In the genomic region with DNA sequence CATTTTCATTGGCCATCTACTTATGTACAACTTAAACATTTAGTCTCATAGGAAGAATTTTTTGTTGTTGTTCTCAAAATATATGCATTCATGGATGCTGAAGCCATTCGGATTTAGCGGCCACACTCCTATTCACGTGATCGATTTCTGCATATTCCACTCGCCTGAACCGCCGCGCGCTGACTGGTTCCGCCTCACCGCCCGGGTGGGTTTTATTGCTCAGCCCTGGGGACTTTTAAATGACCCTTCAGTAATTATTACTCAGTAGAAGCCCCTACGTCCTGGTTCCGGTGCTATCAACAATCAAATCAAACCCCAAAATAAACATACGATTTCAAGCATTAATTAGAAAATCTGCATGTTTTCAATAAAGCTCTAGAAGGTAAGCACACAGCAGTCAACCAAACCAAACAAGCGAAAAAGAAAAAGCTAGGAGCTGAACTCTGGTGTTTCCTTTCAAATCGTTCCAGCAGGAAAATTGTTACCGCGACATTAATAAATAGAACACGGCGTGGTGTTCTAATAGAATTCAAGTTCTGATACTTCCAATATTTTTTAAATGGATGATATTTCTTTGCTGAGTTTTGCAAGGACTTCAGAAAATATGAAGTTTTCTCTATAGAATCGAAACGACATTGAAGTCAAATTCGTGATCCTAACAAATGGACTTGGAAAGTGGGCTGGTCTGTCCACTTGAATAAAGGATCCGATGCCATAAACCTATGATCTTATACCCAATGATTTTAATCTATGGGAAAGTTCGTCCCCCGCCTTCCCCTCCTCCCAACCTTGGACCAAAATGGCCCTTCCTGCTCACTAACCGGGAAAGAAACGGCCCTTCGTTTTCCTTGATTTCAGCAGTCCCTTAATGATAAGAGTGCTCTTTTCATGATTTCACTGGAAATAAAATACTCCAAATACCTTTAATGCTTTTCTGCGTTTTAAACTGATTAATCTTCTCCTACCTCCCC, we compare ENCODE assay signal across 22 cellular contexts. TPM values are rescaled to one million over a fixed set of nuclear protein-coding genes. Genes with fewer than 3 reads are reported as not detected.
DNase-seq lines count a peak whose midpoint lies in the region; ATAC-seq, FAIRE-seq and TF ChIP-seq lines count a peak whose summit lies in the region.
"Had no signal": no experiment of that assay in that cellular context is flagged by ENCODE, and none has a peak within 500 bp of the region (broad histone marks: within the 10 kb centered on the region; RNA-seq: fewer than 3 reads in every experiment).

No MANE protein-coding gene starts in this region.

- TF ChIP-seq POLR2A in endothelial cell of umbilical vein (IDR thresholded peaks at IDR 0.05; ENCODE audit: low read depth, low read length): no peak

- FAIRE-seq in endothelial cell of umbilical vein (lab: Jason Lieb, UNC): peak; percentile 21
- FAIRE-seq: HepG2 had no signal

- H3K4me1 Mint-ChIP-seq in neural crest cell: peaks cover 87% of the 10 kb centered on the region

- peaks cover 90% of the 10 kb centered on the region for H3K27me3 ChIP-seq in H7 (ENCODE audit: control insufficient read depth, insufficient read depth, low read length)
- peaks cover 69 to 91% of the 10 kb centered on the region in 2 experiments for H3K27me3 ChIP-seq in endothelial cell of umbilical vein (ENCODE audit: control insufficient read depth in 2 of 2, insufficient read depth in 2 of 2, low read length in 2 of 2)

- H3K79me2 ChIP-seq in endothelial cell of umbilical vein (ENCODE audit: control insufficient read depth, insufficient read depth, low read length): no peaks in the 10 kb centered on the region

- POLR2A ChIA-PET in endothelial cell of umbilical vein (lab: Charles Lee): no interaction called here

- H3K9me3 Mint-ChIP-seq in neural crest cell: no peaks in the 10 kb centered on the region

- H3K9me3 ChIP-seq in endothelial cell of umbilical vein (replicated peaks; ENCODE audit: control insufficient read depth, insufficient read depth, low read length): no peaks in the 10 kb centered on the region
- H3K9me3 ChIP-seq: sigmoid colon, thyroid gland had no signal

- peak overlapping the region; percentile 76 for H3K4me3 Mint-ChIP-seq in neural crest cell
- H3K4me3 Mint-ChIP-seq: activated CD8-positive, alpha-beta T cell treated with anti-CD3 and anti-CD28 coated beads for 36 hours had no signal

- H3K9me1 ChIP-seq in endothelial cell of umbilical vein (replicated peaks; ENCODE audit: control insufficient read depth, extremely low read depth, insufficient read depth, low read length): no peaks in the 10 kb centered on the region

- no peaks in the 10 kb centered on the region for H3K36me3 ChIP-seq in H7 (replicated peaks; ENCODE audit: control insufficient read depth, insufficient read depth, low read length)
- no peaks in the 10 kb centered on the region for H3K36me3 ChIP-seq in endothelial cell of umbilical vein (ENCODE audit: control insufficient read depth in 2 of 2, extremely low read depth in 1 of 2, insufficient read depth in 2 of 2, low read length in 2 of 2)
- H3K36me3 ChIP-seq: sigmoid colon, thyroid gland, WERI-Rb-1 had no signal

- H3K36me3 Mint-ChIP-seq in neural crest cell (ENCODE audit: low read depth): peaks cover 12% of the 10 kb centered on the region

- CTCF ChIA-PET in endothelial cell of umbilical vein (lab: Charles Lee): interaction anchor here (0.5 to 1.0 kb wide), 2 partner anchors 30 to 246 kb away, joined by 3 read pairs; no protein-coding TSS in a partner anchor

- H2AFZ ChIP-seq in endothelial cell of umbilical vein (ENCODE audit: low read depth, low read length): no peak overlapping the region

- dilution Hi-C loops in endothelial cell of umbilical vein (cut with MboI; ENCODE audit: extremely low pct_ligation_motif_present, low sequenced_read_pairs): no loop called here

- no peak overlapping the region for H3K4me2 ChIP-seq in endothelial cell of umbilical vein (ENCODE audit: insufficient read depth, low read length)

- H3K27ac ChIP-seq in endothelial cell of umbilical vein (ENCODE audit: insufficient read depth, low read depth, low read length): no peak overlapping the region
- H3K27ac ChIP-seq: sigmoid colon, thyroid gland, WERI-Rb-1 had no signal

- H3K27ac Mint-ChIP-seq in neural crest cell (ENCODE audit: unreplicated experiment): peak overlapping the region; percentile 95
- H3K27ac Mint-ChIP-seq: activated CD8-positive, alpha-beta T cell treated with anti-CD3 and anti-CD28 coated beads for 36 hours had no signal

- intact Hi-C loops in endothelial cell of umbilical vein (cut with micrococcal nuclease): loop anchor here (2.0 kb wide), 1 partner anchor 15 kb away; no protein-coding TSS in a partner anchor

- no peak overlapping the region for H3K4me3 ChIP-seq in H7 (ENCODE audit: insufficient read depth, low read depth, low read length)
- no peak overlapping the region for H3K4me3 ChIP-seq in endothelial cell of umbilical vein (replicated peaks in 1 of 3; ENCODE audit: insufficient read depth in 1 of 3, low read depth in 1 of 3, low read length in 3 of 3)
- H3K4me3 ChIP-seq: sigmoid colon, thyroid gland had no signal

- ATAC-seq in SK-N-SH treated with all-trans-retinoic acid at 6 μM for 48 hours: no peak
- ATAC-seq: activated CD8-positive, alpha-beta T cell treated with anti-CD3 and anti-CD28 coated beads for 36 hours; HepG2; left ventricle myocardium superior; Right ventricle myocardium inferior had no signal

- H4K20me1 ChIP-seq in endothelial cell of umbilical vein (replicated peaks; ENCODE audit: control insufficient read depth, extremely low read depth, insufficient read depth, low read length): no peaks in the 10 kb centered on the region

- H3K9ac ChIP-seq in endothelial cell of umbilical vein (replicated peaks; ENCODE audit: extremely low read depth, insufficient read depth, low read length): no peak overlapping the region

- BruUV-seq in endothelial cell of umbilical vein (replicated peaks; lab: Mats Ljungman, UMichigan): no TSS peak

- H3K4me1 ChIP-seq in endothelial cell of umbilical vein (ENCODE audit: control insufficient read depth, extremely low read depth, insufficient read depth, low read length): no peaks in the 10 kb centered on the region

- no peak for TF ChIP-seq CTCF in endothelial cell of umbilical vein (IDR thresholded peaks at IDR 0.05; ENCODE audit: extremely low read depth in 1 of 2, insufficient read depth in 1 of 2, low read depth in 1 of 2, low read length in 2 of 2)
- TF ChIP-seq CTCF in neural crest cell (conservative IDR thresholded peaks at IDR 0.05): no peak

- peak; percentile 43 for DNase-seq in H7
- peak; percentile 46 for DNase-seq in NCI-H748 (lab: John Stamatoyannopoulos, UW; ENCODE audit: unreplicated experiment)
- no peak for DNase-seq in endothelial cell of umbilical vein (ENCODE audit: low read depth, low spot score)
- DNase-seq in neural crest cell (ENCODE audit: low read depth, low spot score): no peak
- DNase-seq in cerebellum (ENCODE audit: low spot score): no peak
- no peak for DNase-seq in NCI-H524 (lab: John Stamatoyannopoulos, UW)
- DNase-seq in DMS114 treated with DMSO at 0.1 percent for 48 hours (lab: John Stamatoyannopoulos, UW; ENCODE audit: unreplicated experiment): no peak
- DNase-seq: activated CD8-positive, alpha-beta T cell treated with anti-CD3 and anti-CD28 coated beads for 36 hours; left ventricle myocardium superior; NCI-H526 treated with DMSO at 0.1 percent for 48 hours; sigmoid colon; stimulated activated naive CD4-positive, alpha-beta T cell treated with Interleukin-2 at 50 U/mL for 16 hours; thyroid gland; WERI-Rb-1 had no signal

- peaks cover 86% of the 10 kb centered on the region for H3K27me3 Mint-ChIP-seq in neural crest cell (ENCODE audit: low read depth)

TF ChIP-seq in endothelial cell of umbilical vein, 7 proteins besides CTCF, POLR2A, EP300 and RAD21:
- TF ChIP-seq EZH2 (IDR thresholded peaks at IDR 0.05; ENCODE audit: borderline replicate concordance, low read depth, low read length, severe bottlenecking) (peak; percentile 63), GATA2 (IDR thresholded peaks at IDR 0.05; ENCODE audit: insufficient read depth, insufficient read length, low read depth, low read length) (no peak)

TF ChIP-seq in SK-N-SH treated with all-trans-retinoic acid at 6 μM for 48 hours, 23 proteins besides CTCF, POLR2A, EP300 and RAD21:
- no peak for TF ChIP-seq ZNF70 (CRISPR knock-in tag; IDR thresholded peaks at IDR 0.05)
- no peak for TF ChIP-seq ESRRG (CRISPR knock-in tag; IDR thresholded peaks at IDR 0.05)
- TF ChIP-seq BACH2 (CRISPR knock-in tag; IDR thresholded peaks at IDR 0.05; ENCODE audit: borderline replicate concordance): no peak
- no peak for TF ChIP-seq OSR1 (CRISPR knock-in tag; IDR thresholded peaks at IDR 0.05)

RNA-seq across cellular contexts. Expression of a gene that starts 9.2 kb away (rescaled TPM):
- not detected in 2 replicates for total RNA-seq in H7 (2014; rRNA removed; shearing (Covaris generic))
- not detected in 2 replicates for total RNA-seq in endothelial cell of umbilical vein
- not detected in 2 replicates for polyA plus RNA-seq in endothelial cell of umbilical vein
- polyA plus RNA-seq in endothelial cell of umbilical vein (2011; cell fraction: cytosol; rRNA removed): not detected in 2 replicates
- polyA plus RNA-seq in endothelial cell of umbilical vein (2011; cell fraction: nucleus; rRNA removed): not detected in 2 replicates
- not detected in 2 replicates for polyA plus RNA-seq in endothelial cell of umbilical vein (2012)
- polyA minus RNA-seq in endothelial cell of umbilical vein: not detected in 2 replicates
- not detected for polyA minus RNA-seq in endothelial cell of umbilical vein (2011; cell fraction: cytosol; rRNA and poly(A)+ RNA removed)
- polyA minus RNA-seq in endothelial cell of umbilical vein (2011; cell fraction: nucleus; rRNA and poly(A)+ RNA removed): not detected in 2 replicates
- total RNA-seq in neural crest cell: 52.1 and 52.2 TPM in 2 replicates
- 135 TPM for total RNA-seq in cerebellum
- total RNA-seq: activated CD8-positive, alpha-beta T cell treated with anti-CD3 and anti-CD28 coated beads for 36 hours; dermis microvascular lymphatic vessel endothelial cell; HepG2; left ventricle myocardium superior; mucosa of gallbladder; omental fat pad; Right ventricle myocardium inferior; sigmoid colon; T-helper 1 cell treated with Interleukin-12 subunit alpha and Interleukin-12 subunit beta and Interleukin-4 antibody, amounts not matched to agents 30 ng/mL and 1 ng/mL, for 36 hours; thyroid gland had no signal
- polyA plus RNA-seq: esophagus, sigmoid colon had no signal

Comparison
In these comparisons a context has a peak if more than half of its experiments do, and no peak if none do; other contexts are left out.
1. DNase-seq: peak in H7 (single experiment) and NCI-H748 (single experiment); none in endothelial cell of umbilical vein (single experiment), neural crest cell (single experiment), cerebellum (single experiment), NCI-H524 (0 of 2) and DMS114 treated with DMSO at 0.1 percent for 48 hours (single experiment).
2. RNA of a gene that starts 9.2 kb away (total RNA-seq): 135 TPM in cerebellum (single experiment) and 52.1 to 52.2 TPM in neural crest cell; not detected in H7 and not detected in endothelial cell of umbilical vein; every median in the first group is over 10 times any median in the second.